ENCODE assay signal across 28 cellular contexts in genomic region chr6:136477548-136477947, GRCh38.
"Had no signal": no experiment of that assay in that cellular context is flagged by ENCODE, and none has a peak within 500 bp of the region (broad histone marks: within the 10 kb centered on the region; RNA-seq: fewer than 3 reads in every experiment).

No MANE protein-coding gene starts in this region.

- H3K27me3 ChIP-seq: dorsolateral prefrontal cortex, foreskin keratinocyte, gastroesophageal sphincter, heart left ventricle, neural progenitor cell, suprapubic skin, transverse colon, upper lobe of right lung, uterus had no signal

- H3K36me3 ChIP-seq: gastroesophageal sphincter, heart left ventricle, left ventricle myocardium inferior, lower lobe of right lung, neural progenitor cell, suprapubic skin, transverse colon, upper lobe of right lung, uterus had no signal

- H3K27ac ChIP-seq: epithelial cell of prostate, foreskin keratinocyte, gastroesophageal sphincter, heart left ventricle, left ventricle myocardium inferior, lower lobe of right lung, neural progenitor cell, parathyroid adenoma, suprapubic skin, transverse colon, upper lobe of right lung, uterus had no signal

- H3K9ac ChIP-seq: neural progenitor cell, parathyroid adenoma had no signal

- ATAC-seq: esophagus mucosa; foreskin keratinocyte; gastroesophageal sphincter; heart left ventricle; left cardiac atrium; lower lobe of right lung; mucosa of descending colon; naive thymus-derived CD4-positive, alpha-beta T cell; sciatic nerve; stimulated activated naive CD8-positive, alpha-beta T cell treated with anti-CD3 and anti-CD28 coated beads, Interleukin-15, amount 100 ng/mL, for 72 hours; upper lobe of right lung had no signal

- H3K9me3 ChIP-seq: gastroesophageal sphincter, lower lobe of right lung, mucosa of descending colon, suprapubic skin, transverse colon, upper lobe of right lung, uterus had no signal

- H2AFZ ChIP-seq: neural progenitor cell, parathyroid adenoma had no signal

- H3K4me3 ChIP-seq: dorsolateral prefrontal cortex, gastroesophageal sphincter, heart left ventricle, left ventricle myocardium inferior, lower lobe of right lung, mucosa of descending colon, neural progenitor cell, smooth muscle cell, suprapubic skin, transverse colon, upper lobe of right lung, uterus had no signal

- H3K4me2 ChIP-seq: neural progenitor cell, smooth muscle cell had no signal

- H3K4me1 ChIP-seq: foreskin keratinocyte, gastroesophageal sphincter, heart left ventricle, left ventricle myocardium inferior, neural progenitor cell, parathyroid adenoma, uterus had no signal

- DNase-seq: dorsolateral prefrontal cortex; effector CD8-positive, alpha-beta T cell; endodermal cell; foreskin keratinocyte; heart left ventricle; hippocampal formation; left cardiac atrium; left ventricle myocardium inferior; lower lobe of right lung; mucosa of descending colon; naive thymus-derived CD4-positive, alpha-beta T cell; stimulated activated CD4-positive, alpha-beta T cell treated with anti-CD3 and anti-CD28 coated beads, Interleukin-12 subunit alpha, Interleukin-12 subunit beta, amount 100 ng/mL, for 4 hours; stimulated activated CD4-positive, alpha-beta T cell treated with anti-CD3 and anti-CD28 coated beads, Interleukin-1b, Interleukin-23, amount 100 ng/mL, for 48 hours; stimulated activated CD4-positive, alpha-beta T cell treated with anti-CD3 and anti-CD28 coated beads, Interleukin-4, amount 100 ng/mL, for 1 hour; stimulated activated CD8-positive, alpha-beta memory T cell treated with anti-CD3 and anti-CD28 coated beads, Interleukin-4, amount 100 ng/mL, for 48 hours; stimulated activated naive CD4-positive, alpha-beta T cell; stimulated activated naive CD8-positive, alpha-beta T cell treated with anti-CD3 and anti-CD28 coated beads, Interleukin-15, amount 100 ng/mL, for 72 hours; transverse colon; upper lobe of right lung; uterus had no signal
